In genomic region chr5:63408984-63409383, GRCh38 we compare ENCODE assay signal across 3 cellular contexts.
TF ChIP-seq lines count a peak whose summit lies in the region.

No MANE protein-coding gene starts in this region.

TF ChIP-seq in SK-N-SH, 30 proteins besides CTCF, POLR2A, EP300 and RAD21 (continued from another document):
- peak; percentile 44 for TF ChIP-seq PBX3 (IDR thresholded peaks at IDR 0.05)
- TF ChIP-seq TAF1 (IDR thresholded peaks at IDR 0.05; ENCODE audit: borderline replicate concordance, low read depth, low read length): no peak

TF ChIP-seq in SK-N-SH treated with all-trans-retinoic acid at 6 μM for 48 hours, 23 proteins besides CTCF, POLR2A, EP300 and RAD21 (continued from another document):
- TF ChIP-seq, protein P1, sequence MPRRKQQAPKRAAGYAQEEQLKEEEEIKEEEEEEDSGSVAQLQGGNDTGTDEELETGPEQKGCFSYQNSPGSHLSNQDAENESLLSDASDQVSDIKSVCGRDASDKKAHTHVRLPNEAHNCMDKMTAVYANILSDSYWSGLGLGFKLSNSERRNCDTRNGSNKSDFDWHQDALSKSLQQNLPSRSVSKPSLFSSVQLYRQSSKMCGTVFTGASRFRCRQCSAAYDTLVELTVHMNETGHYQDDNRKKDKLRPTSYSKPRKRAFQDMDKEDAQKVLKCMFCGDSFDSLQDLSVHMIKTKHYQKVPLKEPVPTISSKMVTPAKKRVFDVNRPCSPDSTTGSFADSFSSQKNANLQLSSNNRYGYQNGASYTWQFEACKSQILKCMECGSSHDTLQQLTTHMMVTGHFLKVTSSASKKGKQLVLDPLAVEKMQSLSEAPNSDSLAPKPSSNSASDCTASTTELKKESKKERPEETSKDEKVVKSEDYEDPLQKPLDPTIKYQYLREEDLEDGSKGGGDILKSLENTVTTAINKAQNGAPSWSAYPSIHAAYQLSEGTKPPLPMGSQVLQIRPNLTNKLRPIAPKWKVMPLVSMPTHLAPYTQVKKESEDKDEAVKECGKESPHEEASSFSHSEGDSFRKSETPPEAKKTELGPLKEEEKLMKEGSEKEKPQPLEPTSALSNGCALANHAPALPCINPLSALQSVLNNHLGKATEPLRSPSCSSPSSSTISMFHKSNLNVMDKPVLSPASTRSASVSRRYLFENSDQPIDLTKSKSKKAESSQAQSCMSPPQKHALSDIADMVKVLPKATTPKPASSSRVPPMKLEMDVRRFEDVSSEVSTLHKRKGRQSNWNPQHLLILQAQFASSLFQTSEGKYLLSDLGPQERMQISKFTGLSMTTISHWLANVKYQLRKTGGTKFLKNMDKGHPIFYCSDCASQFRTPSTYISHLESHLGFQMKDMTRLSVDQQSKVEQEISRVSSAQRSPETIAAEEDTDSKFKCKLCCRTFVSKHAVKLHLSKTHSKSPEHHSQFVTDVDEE (CRISPR knock-in tag; IDR thresholded peaks at IDR 0.05): no peak
- TF ChIP-seq ZNF8 (CRISPR knock-in tag; IDR thresholded peaks at IDR 0.05): no peak
- TF ChIP-seq RARB (CRISPR knock-in tag; IDR thresholded peaks at IDR 0.05): no peak
- no peak for TF ChIP-seq ZFP3 (CRISPR knock-in tag; IDR thresholded peaks at IDR 0.05)
- TF ChIP-seq, protein P2, sequence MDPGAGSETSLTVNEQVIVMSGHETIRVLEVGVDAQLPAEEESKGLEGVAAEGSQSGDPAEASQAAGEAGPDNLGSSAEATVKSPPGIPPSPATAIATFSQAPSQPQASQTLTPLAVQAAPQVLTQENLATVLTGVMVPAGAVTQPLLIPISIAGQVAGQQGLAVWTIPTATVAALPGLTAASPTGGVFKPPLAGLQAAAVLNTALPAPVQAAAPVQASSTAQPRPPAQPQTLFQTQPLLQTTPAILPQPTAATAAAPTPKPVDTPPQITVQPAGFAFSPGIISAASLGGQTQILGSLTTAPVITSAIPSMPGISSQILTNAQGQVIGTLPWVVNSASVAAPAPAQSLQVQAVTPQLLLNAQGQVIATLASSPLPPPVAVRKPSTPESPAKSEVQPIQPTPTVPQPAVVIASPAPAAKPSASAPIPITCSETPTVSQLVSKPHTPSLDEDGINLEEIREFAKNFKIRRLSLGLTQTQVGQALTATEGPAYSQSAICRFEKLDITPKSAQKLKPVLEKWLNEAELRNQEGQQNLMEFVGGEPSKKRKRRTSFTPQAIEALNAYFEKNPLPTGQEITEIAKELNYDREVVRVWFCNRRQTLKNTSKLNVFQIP (CRISPR knock-in tag; IDR thresholded peaks at IDR 0.05; ENCODE audit: borderline replicate concordance, low read depth): no peak
- TF ChIP-seq ZFP30 (CRISPR knock-in tag; IDR thresholded peaks at IDR 0.05): no peak
- TF ChIP-seq TCF4 (CRISPR knock-in tag; IDR thresholded peaks at IDR 0.05; ENCODE audit: borderline replicate concordance): no peak
- TF ChIP-seq PPARA (CRISPR knock-in tag; IDR thresholded peaks at IDR 0.05; ENCODE audit: borderline replicate concordance): no peak
- TF ChIP-seq ZNF70 (CRISPR knock-in tag; IDR thresholded peaks at IDR 0.05): no peak
- no peak for TF ChIP-seq CREB5 (CRISPR knock-in tag; IDR thresholded peaks at IDR 0.05; ENCODE audit: low read depth)
- no peak for TF ChIP-seq ESRRG (CRISPR knock-in tag; IDR thresholded peaks at IDR 0.05)

TF ChIP-seq in neural cell, 6 proteins besides CTCF, POLR2A, EP300 and RAD21 (continued from another document):
- peak; percentile 72 for TF ChIP-seq POLR2AphosphoS5 (IDR thresholded peaks at IDR 0.05)
